23 cellular contexts compared by ENCODE assay signal in the genomic region with DNA sequence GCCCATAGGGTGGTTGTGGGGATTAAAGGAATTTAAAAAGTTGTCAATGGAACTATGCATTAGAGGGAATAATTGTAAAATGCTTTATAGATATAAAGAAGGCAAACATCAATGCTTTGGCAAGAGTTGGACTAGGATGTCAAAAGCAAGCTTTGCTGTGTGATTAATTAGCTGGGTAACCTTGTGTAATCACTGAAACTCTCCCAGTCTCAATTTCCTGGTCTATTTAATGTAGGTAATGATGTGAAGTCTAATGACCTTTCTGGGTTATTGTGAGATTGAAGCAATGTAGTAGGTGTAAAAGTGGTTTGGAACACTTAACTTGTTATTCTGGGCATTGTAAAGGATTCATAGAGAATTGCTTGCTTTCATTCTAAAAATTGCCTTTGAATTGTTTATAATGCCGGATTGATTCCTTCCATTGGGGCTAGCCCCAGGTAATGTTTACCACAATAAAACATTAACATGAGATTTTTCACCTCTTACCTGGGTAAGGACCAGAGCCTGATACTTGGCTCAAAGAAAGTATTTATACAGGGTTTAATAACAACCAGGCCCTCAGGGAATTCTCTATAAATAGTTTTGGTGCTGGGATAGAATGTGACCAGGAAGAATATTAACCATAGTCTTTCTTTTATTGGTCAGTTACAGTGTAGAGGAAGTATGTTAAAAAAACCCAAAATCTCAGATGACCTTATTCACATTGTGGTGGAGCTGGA. TPM values are rescaled to one million over a fixed set of nuclear protein-coding genes. Genes with fewer than 3 reads are reported as not detected.
DNase-seq lines count a peak whose midpoint lies in the region; FAIRE-seq and TF ChIP-seq lines count a peak whose summit lies in the region.
"Had no signal": no experiment of that assay in that cellular context is flagged by ENCODE, and none has a peak within 500 bp of the region (broad histone marks: within the 10 kb centered on the region; RNA-seq: fewer than 3 reads in every experiment).

No MANE protein-coding gene starts in this region.

- TF ChIP-seq CTCF in Calu3 (IDR thresholded peaks at IDR 0.05; ENCODE audit: unreplicated experiment) = no peak
- TF ChIP-seq CTCF in VCaP (conservative IDR thresholded peaks at IDR 0.05) = no peak
- no peak for TF ChIP-seq CTCF in kidney (IDR thresholded peaks at IDR 0.05; ENCODE audit: borderline replicate concordance, extremely low read depth, insufficient read depth)
- no peak for TF ChIP-seq CTCF in ascending aorta (IDR thresholded peaks at IDR 0.05)

- H3K27me3 ChIP-seq in ascending aorta (no peaks in the 10 kb centered on the region), MG63 (no peaks in the 10 kb centered on the region)

- peak overlapping the region; percentile 32 for H3K27ac ChIP-seq in VCaP
- H3K27ac ChIP-seq in kidney (ENCODE audit: low read depth in 2 of 2, low read length in 2 of 2) = peak overlapping the region; percentile 40 to 86
- H3K27ac ChIP-seq in ascending aorta = no peak overlapping the region

- H3K4me1 ChIP-seq in kidney (ENCODE audit: control insufficient read depth in 1 of 2, insufficient read depth in 1 of 2, low read depth in 1 of 2, low read length in 2 of 2) (peaks cover 8 to 9% of the 10 kb centered on the region in 2 donors), ascending aorta (peaks cover 0 to 3% of the 10 kb centered on the region in 2 donors)

- H3K36me3 ChIP-seq in kidney (ENCODE audit: control insufficient read depth in 1 of 2, insufficient read depth in 2 of 2, low read length in 2 of 2) (no peaks in the 10 kb centered on the region), ascending aorta (no peaks in the 10 kb centered on the region), MG63 (no peaks in the 10 kb centered on the region)

- peaks cover 49% of the 10 kb centered on the region for H3K4me1 Mint-ChIP-seq in Calu3 (ENCODE audit: low read depth, unreplicated experiment)
- H3K4me1 Mint-ChIP-seq: naive B cell had no signal

- CTCF ChIA-PET in Calu3 (lab: Charles Lee) = interaction anchor here (0.7 to 1.0 kb wide), 4 partner anchors 30 to 464 kb away, joined by 4 to 7 read pairs (median 4); partner anchors contain the start of gene CLINT1

- no peaks in the 10 kb centered on the region for H3K27me3 Mint-ChIP-seq in Calu3 (ENCODE audit: unreplicated experiment)
- H3K27me3 Mint-ChIP-seq: CD4-positive, alpha-beta T cell; naive B cell; stimulated activated naive CD8-positive, alpha-beta T cell treated with anti-CD3 and anti-CD28 coated beads, Interleukin-15, amount 100 ng/mL, for 72 hours had no signal

- FAIRE-seq in GM18507 (lab: Jason Lieb, UNC) (peak; percentile 29), kidney (lab: Jason Lieb, UNC) (peak; percentile 85)
- FAIRE-seq: astrocyte, keratinocyte, RCC 7860 had no signal

- H3K9ac ChIP-seq in kidney (ENCODE audit: low read length in 2 of 2) = no peak overlapping the region

- intact Hi-C loops in Calu3 (cut with micrococcal nuclease; ENCODE audit: unreplicated experiment) = loop anchor here (1.0 to 10.0 kb wide), 6 partner anchors 24 to 1326 kb away; no protein-coding TSS in a partner anchor
- intact Hi-C loops in kidney (cut with DNase I) = no loop called here
- intact Hi-C loops in ascending aorta (cut with DNase I) = no loop called here

- no TSS peak for BruUV-seq in Calu3 (replicated peaks; lab: Mats Ljungman, UMichigan)

- peak overlapping the region; percentile 47 for H3K4me3 Mint-ChIP-seq in Calu3 (ENCODE audit: low read depth, unreplicated experiment)
- H3K4me3 Mint-ChIP-seq: CD4-positive, alpha-beta T cell; naive B cell; stimulated activated naive CD8-positive, alpha-beta T cell treated with anti-CD3 and anti-CD28 coated beads, Interleukin-15, amount 100 ng/mL, for 72 hours had no signal

- H3K27ac Mint-ChIP-seq in Calu3 (ENCODE audit: unreplicated experiment) = peak overlapping the region; percentile 79
- H3K27ac Mint-ChIP-seq: activated naive CD4-positive, alpha-beta T cell treated with anti-CD3 and anti-CD28 coated beads, Interleukin-2, amount 50 U/mL, for 72 hours; CD4-positive, alpha-beta T cell; naive B cell; stimulated activated naive CD8-positive, alpha-beta T cell treated with anti-CD3 and anti-CD28 coated beads, Interleukin-15, amount 100 ng/mL, for 72 hours had no signal

- H3K9me3 ChIP-seq in kidney (ENCODE audit: control insufficient read depth in 1 of 2, low read length in 2 of 2) (no peaks in the 10 kb centered on the region), ascending aorta (no peaks in the 10 kb centered on the region), MG63 (no peaks in the 10 kb centered on the region)

- H3K9me3 Mint-ChIP-seq in Calu3 (ENCODE audit: low read depth, unreplicated experiment) = peaks cover 4% of the 10 kb centered on the region
- H3K9me3 Mint-ChIP-seq: activated naive CD4-positive, alpha-beta T cell treated with anti-CD3 and anti-CD28 coated beads, Interleukin-2, amount 50 U/mL, for 72 hours; CD4-positive, alpha-beta T cell; stimulated activated naive CD8-positive, alpha-beta T cell treated with anti-CD3 and anti-CD28 coated beads, Interleukin-15, amount 100 ng/mL, for 72 hours had no signal

- DNase-seq in Calu3 (peak; percentile 39), GM18507 (ENCODE audit: extremely low spot score, insufficient read length, low read depth) (no peak), kidney (no peak), C1 segment of cervical spinal cord (lab: John Stamatoyannopoulos, UW) (no peak), ascending aorta (ENCODE audit: low spot score in 2 of 2) (no peak), MG63 (no peak), kidney glomerular epithelial cell (lab: John Stamatoyannopoulos, UW) (no peak)
- DNase-seq: activated CD4-positive, alpha-beta T cell treated with anti-CD3 and anti-CD28 coated beads for 48 hours; CD4-positive, alpha-beta T cell; cerebellar nuclear complex; DMS79; KG1; mesendoderm; naive B cell; nucleus accumbens; stimulated activated CD4-positive, alpha-beta T cell treated with anti-CD3 and anti-CD28 coated beads, Interleukin-12 subunit alpha, Interleukin-12 subunit beta, amount 100 ng/mL, for 4 hours; stimulated activated naive CD8-positive, alpha-beta T cell treated with anti-CD3 and anti-CD28 coated beads, Interleukin-15, amount 100 ng/mL, for 72 hours; trophoblast cell had no signal

- peaks cover 29% of the 10 kb centered on the region for H3K36me3 Mint-ChIP-seq in Calu3 (ENCODE audit: insufficient read depth, unreplicated experiment)
- H3K36me3 Mint-ChIP-seq: activated naive CD4-positive, alpha-beta T cell treated with anti-CD3 and anti-CD28 coated beads, Interleukin-2, amount 50 U/mL, for 72 hours; naive B cell had no signal

- H3K4me3 ChIP-seq in kidney (ENCODE audit: low read length in 2 of 2) (no peak overlapping the region), ascending aorta (no peak overlapping the region), MG63 (no peak overlapping the region)

RNA-seq across cellular contexts. Expression of gene CLINT1, which starts 30.0 kb away (rescaled TPM):
- total RNA-seq in Calu3 (2022) (214 and 233 TPM in 2 replicates), kidney (173 TPM), ascending aorta (16.4 TPM)
- polyA plus RNA-seq in kidney (ENCODE audit: insufficient read depth, low read depth, low replicate concordance) = 34.1 TPM
- total RNA-seq in MG63 (2014; rRNA removed; shearing (Covaris generic); ENCODE audit: low replicate concordance) = 137 and 502 TPM in 2 replicates

Comparison
In these comparisons a context has a peak if more than half of its experiments do, and no peak if none do; other contexts are left out.
1. H3K27ac ChIP-seq: peak in VCaP (single experiment) and kidney (2 of 2); none in ascending aorta (0 of 2).